25 cellular contexts compared by ENCODE assay signal in genomic region chr15:50143255-50143860, GRCh38. TPM values are rescaled to one million over a fixed set of nuclear protein-coding genes. Genes with fewer than 3 reads are reported as not detected.
DNase-seq lines count a peak whose midpoint lies in the region; ATAC-seq and TF ChIP-seq lines count a peak whose summit lies in the region.
"Had no signal": no experiment of that assay in that cellular context is flagged by ENCODE, and none has a peak within 500 bp of the region (broad histone marks: within the 10 kb centered on the region; RNA-seq: fewer than 3 reads in every experiment).

No MANE protein-coding gene starts in this region.

- H3K27me3 Mint-ChIP-seq in activated CD4-positive, alpha-beta T cell treated with anti-CD3 and anti-CD28 coated beads for 36 hours, result no peaks in the 10 kb centered on the region
- no peaks in the 10 kb centered on the region for H3K27me3 Mint-ChIP-seq in stimulated activated naive CD8-positive, alpha-beta T cell treated with anti-CD3 and anti-CD28 coated beads, Interleukin-15, amount 100 ng/mL, for 72 hours
- no peaks in the 10 kb centered on the region for H3K27me3 Mint-ChIP-seq in WTC11 (ENCODE audit: low read depth)

- H3K9me3 Mint-ChIP-seq in activated CD4-positive, alpha-beta T cell treated with anti-CD3 and anti-CD28 coated beads for 36 hours (ENCODE audit: low read depth), result no peaks in the 10 kb centered on the region
- H3K9me3 Mint-ChIP-seq in stimulated activated naive CD8-positive, alpha-beta T cell treated with anti-CD3 and anti-CD28 coated beads, Interleukin-15, amount 100 ng/mL, for 72 hours, result no peaks in the 10 kb centered on the region
- no peaks in the 10 kb centered on the region for H3K9me3 Mint-ChIP-seq in WTC11
- H3K9me3 Mint-ChIP-seq: CD4-positive, alpha-beta memory T cell; GM23338 had no signal

- POLR2A ChIA-PET in activated CD4-positive, alpha-beta T cell treated with anti-CD3 and anti-CD28 coated beads for 36 hours (lab: Charles Lee), result no interaction called here
- POLR2A ChIA-PET in WTC11 (lab: Charles Lee), result no interaction called here

- H3K4me1 Mint-ChIP-seq in activated CD4-positive, alpha-beta T cell treated with anti-CD3 and anti-CD28 coated beads for 36 hours, result peaks cover 28% of the 10 kb centered on the region
- peaks cover 5% of the 10 kb centered on the region for H3K4me1 Mint-ChIP-seq in stimulated activated naive CD8-positive, alpha-beta T cell treated with anti-CD3 and anti-CD28 coated beads, Interleukin-15, amount 100 ng/mL, for 72 hours
- H3K4me1 Mint-ChIP-seq in WTC11, result peaks cover 4% of the 10 kb centered on the region
- H3K4me1 Mint-ChIP-seq: CD4-positive, alpha-beta memory T cell; GM23338 had no signal

- DNase-seq in activated CD4-positive, alpha-beta T cell treated with anti-CD3 and anti-CD28 coated beads for 36 hours, result no peak
- no peak for DNase-seq in activated CD4-positive, alpha-beta T cell treated with anti-CD3 and anti-CD28 coated beads for 1 hour
- DNase-seq in stimulated activated naive CD8-positive, alpha-beta T cell treated with anti-CD3 and anti-CD28 coated beads, Interleukin-15, Interleukin-2, amounts not matched to agents 100 U/mL and 50 U/mL, for 24 hours, result no peak
- no peak for DNase-seq in stimulated activated naive CD8-positive, alpha-beta T cell treated with anti-CD3 and anti-CD28 coated beads, Interleukin-15, amount 100 ng/mL, for 72 hours
- peak; percentile 84 for DNase-seq in kidney tubule cell (ENCODE audit: low spot score)
- DNase-seq in sciatic nerve (ENCODE audit: low spot score), result no peak
- DNase-seq in WTC11 (ENCODE audit: low spot score), result no peak
- DNase-seq: Caco-2; CD4-positive, alpha-beta memory T cell; DND-41; KBM-7; MM.1S; NCI-H1048; NCI-H1417 treated with DMSO at 0.1 percent for 48 hours; NCI-H187 treated with DMSO at 0.1 percent for 48 hours; NCI-H2107; NCI-H446 treated with DMSO at 0.1 percent for 48 hours; NCI-H526 treated with DMSO at 0.1 percent for 48 hours; OCI-M1; RPMI8226; SHP77 treated with DMSO at 0.1 percent for 48 hours had no signal

- peak; percentile 62 for ATAC-seq in activated CD4-positive, alpha-beta T cell treated with anti-CD3 and anti-CD28 coated beads for 36 hours
- ATAC-seq in stimulated activated naive CD8-positive, alpha-beta T cell treated with anti-CD3 and anti-CD28 coated beads, Interleukin-15, Interleukin-2, amounts not matched to agents 100 U/mL and 50 U/mL, for 24 hours, result peak; percentile 32
- ATAC-seq in stimulated activated naive CD8-positive, alpha-beta T cell treated with anti-CD3 and anti-CD28 coated beads, Interleukin-15, amount 100 ng/mL, for 72 hours, result no peak
- no peak for ATAC-seq in sciatic nerve
- ATAC-seq in HG02870 (IDR thresholded peaks at IDR 0.05; ENCODE audit: unreplicated experiment), result no peak
- no peak for ATAC-seq in WTC11
- ATAC-seq: GM12878, GM23338, HepG2 had no signal

- intact Hi-C loops in activated CD4-positive, alpha-beta T cell treated with anti-CD3 and anti-CD28 coated beads for 36 hours (cut with DNase I, micrococcal nuclease), result loop anchor here (10.0 kb wide), 5 partner anchors 171 to 1789 kb away; partner anchors contain the start of gene SECISBP2L (in 1 of the 2)
- intact Hi-C loops in sciatic nerve (cut with DNase I), result no loop called here

- no peak for TF ChIP-seq CTCF in WTC11 (IDR thresholded peaks at IDR 0.05)

- peak overlapping the region; percentile 22 for H3K27ac Mint-ChIP-seq in activated CD4-positive, alpha-beta T cell treated with anti-CD3 and anti-CD28 coated beads for 36 hours
- H3K27ac Mint-ChIP-seq in stimulated activated naive CD8-positive, alpha-beta T cell treated with anti-CD3 and anti-CD28 coated beads, Interleukin-15, amount 100 ng/mL, for 72 hours, result no peak overlapping the region
- no peak overlapping the region for H3K27ac Mint-ChIP-seq in WTC11
- H3K27ac Mint-ChIP-seq: GM23338 had no signal

- CTCF ChIA-PET in activated CD4-positive, alpha-beta T cell treated with anti-CD3 and anti-CD28 coated beads for 36 hours (lab: Charles Lee), result interaction anchor here (1.1 kb wide), 1 partner anchor 117 kb away, joined by 3 read pairs; no protein-coding TSS in a partner anchor
- CTCF ChIA-PET in WTC11 (lab: Charles Lee), result interaction anchor here (1.0 kb wide), 1 partner anchor 173 kb away, joined by 3 read pairs; no protein-coding TSS in a partner anchor

- no peak overlapping the region for H3K4me3 Mint-ChIP-seq in activated CD4-positive, alpha-beta T cell treated with anti-CD3 and anti-CD28 coated beads for 36 hours
- no peak overlapping the region for H3K4me3 Mint-ChIP-seq in stimulated activated naive CD8-positive, alpha-beta T cell treated with anti-CD3 and anti-CD28 coated beads, Interleukin-15, amount 100 ng/mL, for 72 hours
- H3K4me3 Mint-ChIP-seq in WTC11, result no peak overlapping the region
- H3K4me3 Mint-ChIP-seq: CD4-positive, alpha-beta memory T cell; GM23338 had no signal

- H3K36me3 Mint-ChIP-seq in activated CD4-positive, alpha-beta T cell treated with anti-CD3 and anti-CD28 coated beads for 36 hours (ENCODE audit: low read depth), result peaks cover 4% of the 10 kb centered on the region
- no peaks in the 10 kb centered on the region for H3K36me3 Mint-ChIP-seq in WTC11
- H3K36me3 Mint-ChIP-seq: CD4-positive, alpha-beta memory T cell had no signal

TF ChIP-seq in WTC11, 78 proteins besides CTCF, POLR2A, EP300 and RAD21:
- TF ChIP-seq GABPB1 (CRISPR knock-in tag; IDR thresholded peaks at IDR 0.05), result no peak
- TF ChIP-seq NFE2L1 (CRISPR knock-in tag; IDR thresholded peaks at IDR 0.05), result no peak
- TF ChIP-seq, protein P1, sequence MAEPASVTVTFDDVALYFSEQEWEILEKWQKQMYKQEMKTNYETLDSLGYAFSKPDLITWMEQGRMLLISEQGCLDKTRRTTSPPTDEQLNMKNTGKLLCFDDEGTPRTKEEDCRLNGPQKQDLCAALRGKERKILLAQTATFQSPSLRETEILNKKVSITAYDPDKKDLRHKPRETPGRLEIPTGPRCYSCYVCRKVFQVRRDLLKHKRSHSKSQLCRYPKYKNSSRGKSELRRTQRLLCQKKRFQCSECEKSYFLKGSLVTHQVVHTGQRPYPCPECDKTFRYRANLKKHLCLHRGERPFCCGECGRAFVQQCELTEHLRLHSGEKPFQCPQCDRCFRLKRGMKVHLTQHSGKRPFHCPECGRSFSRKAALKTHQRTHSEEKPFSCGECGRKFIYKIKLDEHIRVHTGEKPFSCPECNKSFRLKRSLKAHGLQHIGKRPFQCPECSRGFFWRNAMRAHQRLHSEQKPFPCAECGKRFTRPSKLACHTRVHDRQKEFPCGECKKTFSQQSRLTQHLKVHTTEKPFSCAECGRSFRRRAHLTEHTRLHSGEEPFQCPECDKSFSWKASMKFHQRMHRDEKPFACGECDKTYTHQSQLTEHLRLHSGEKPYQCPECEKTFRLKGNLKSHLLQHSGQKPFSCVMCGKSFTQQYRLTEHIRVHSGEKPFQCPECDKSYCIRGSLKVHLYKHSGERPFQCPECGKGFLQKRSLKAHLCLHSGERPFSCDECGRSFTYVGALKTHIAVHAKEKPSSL (CRISPR knock-in tag; conservative IDR thresholded peaks at IDR 0.05), result no peak
- TF ChIP-seq OVOL2 (CRISPR knock-in tag; IDR thresholded peaks at IDR 0.05; ENCODE audit: borderline replicate concordance), result no peak
- TF ChIP-seq ZNF396 (CRISPR knock-in tag; IDR thresholded peaks at IDR 0.05; ENCODE audit: borderline replicate concordance), result no peak
- TF ChIP-seq, protein P2, sequence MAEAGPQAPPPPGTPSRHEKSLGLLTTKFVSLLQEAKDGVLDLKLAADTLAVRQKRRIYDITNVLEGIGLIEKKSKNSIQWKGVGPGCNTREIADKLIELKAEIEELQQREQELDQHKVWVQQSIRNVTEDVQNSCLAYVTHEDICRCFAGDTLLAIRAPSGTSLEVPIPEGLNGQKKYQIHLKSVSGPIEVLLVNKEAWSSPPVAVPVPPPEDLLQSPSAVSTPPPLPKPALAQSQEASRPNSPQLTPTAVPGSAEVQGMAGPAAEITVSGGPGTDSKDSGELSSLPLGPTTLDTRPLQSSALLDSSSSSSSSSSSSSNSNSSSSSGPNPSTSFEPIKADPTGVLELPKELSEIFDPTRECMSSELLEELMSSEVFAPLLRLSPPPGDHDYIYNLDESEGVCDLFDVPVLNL (CRISPR knock-in tag; IDR thresholded peaks at IDR 0.05; ENCODE audit: borderline replicate concordance, low read depth), result no peak

RNA-seq across cellular contexts. Expression of gene ATP8B4, which starts 24.3 kb away (rescaled TPM):
- total RNA-seq in activated CD4-positive, alpha-beta T cell treated with anti-CD3 and anti-CD28 coated beads for 36 hours, result 1 to 10 TPM; 5.0 to 5.1 TPM
- total RNA-seq in sciatic nerve, result 16.5 TPM
- total RNA-seq in WTC11 (2021), result 0.23 to 0.37 TPM (median 0.27 TPM) in 3 replicates

RNA-seq across cellular contexts. Expression of gene SLC27A2, which starts 38.6 kb away (rescaled TPM):
- 10 to 100 TPM; 20.7 to 22.1 TPM for total RNA-seq in activated CD4-positive, alpha-beta T cell treated with anti-CD3 and anti-CD28 coated beads for 36 hours
- 0.36 TPM for total RNA-seq in sciatic nerve
- 3.0 to 5.7 TPM (median 5.6 TPM) in 3 replicates for total RNA-seq in WTC11 (2021)

Comparison
In these comparisons a context has a peak if more than half of its experiments do, and no peak if none do; other contexts are left out.
1. ATAC-seq: peak in activated CD4-positive, alpha-beta T cell treated with anti-CD3 and anti-CD28 coated beads for 36 hours (single experiment) and stimulated activated naive CD8-positive, alpha-beta T cell treated with anti-CD3 and anti-CD28 coated beads, Interleukin-15, Interleukin-2, amounts not matched to agents 100 U/mL and 50 U/mL, for 24 hours (single experiment); none in stimulated activated naive CD8-positive, alpha-beta T cell treated with anti-CD3 and anti-CD28 coated beads, Interleukin-15, amount 100 ng/mL, for 72 hours (single experiment), sciatic nerve (single experiment), HG02870 (single experiment) and WTC11 (single experiment).